In genomic region chr6:2633763-2634150, GRCh38 we compare ENCODE assay signal across 8 cellular contexts.
DNase-seq lines count a peak whose midpoint lies in the region; ATAC-seq and TF ChIP-seq lines count a peak whose summit lies in the region.

No MANE protein-coding gene starts in this region.

- no peak for DNase-seq in T-helper 2 cell treated with Interferon-gamma antibody and Interleukin-4, amounts not matched to agents 5 μg/mL and 100 μg/mL, for 36 hours (ENCODE audit: low spot score)
- DNase-seq in T-helper 2 cell (no peak), mammary epithelial cell (no peak), medulla oblongata (ENCODE audit: extremely low spot score) (peak; percentile 11), testis (no peak), DMS153 treated with DMSO at 0.1 percent for 48 hours (lab: John Stamatoyannopoulos, UW; ENCODE audit: unreplicated experiment) (no peak)

- peak overlapping the region in 1 of 3 experiments; percentile 53 for H3K4me3 ChIP-seq in mammary epithelial cell (replicated peaks in 1 of 3; ENCODE audit: insufficient read depth in 1 of 3, low read depth in 2 of 3, low read length in 3 of 3)
- peak overlapping the region; percentile 66 to 73 for H3K4me3 ChIP-seq in testis

- H3K27ac ChIP-seq in mammary epithelial cell (ENCODE audit: insufficient read depth, low read depth, low read length): peak overlapping the region; percentile 55
- peak overlapping the region; percentile 87 for H3K27ac ChIP-seq in testis

- H3K79me2 ChIP-seq in mammary epithelial cell (ENCODE audit: insufficient read depth, low read length): no peaks in the 10 kb centered on the region

- H3K27me3 Mint-ChIP-seq in T-helper 2 cell treated with Interferon-gamma antibody and Interleukin-4, amounts not matched to agents 5 μg/mL and 100 μg/mL, for 36 hours (ENCODE audit: low read depth): peaks cover 26% of the 10 kb centered on the region

- H3K9me3 ChIP-seq in mammary epithelial cell (replicated peaks; ENCODE audit: insufficient read depth, low read length) (no peaks in the 10 kb centered on the region), testis (no peaks in the 10 kb centered on the region)

- H3K4me1 ChIP-seq in mammary epithelial cell (ENCODE audit: insufficient read depth, low read length): peaks cover 30% of the 10 kb centered on the region
- peaks cover 12% of the 10 kb centered on the region for H3K4me1 ChIP-seq in testis

- ATAC-seq in GM21367 (IDR thresholded peaks at IDR 0.05; ENCODE audit: unreplicated experiment) (no peak), GM19467 (IDR thresholded peaks at IDR 0.05; ENCODE audit: unreplicated experiment) (no peak)

- no peak for TF ChIP-seq CTCF in mammary epithelial cell (conservative IDR thresholded peaks at IDR 0.05 in 1 of 2, IDR thresholded peaks at IDR 0.05 in 1 of 2; ENCODE audit: extremely low read depth in 1 of 2, insufficient read depth in 1 of 2, low read depth in 1 of 2, low read length in 2 of 2)
- TF ChIP-seq CTCF in testis (IDR thresholded peaks at IDR 0.05): no peak

- peak overlapping the region; percentile 88 for H2AFZ ChIP-seq in mammary epithelial cell (ENCODE audit: low read depth, low read length)

- in situ Hi-C loops in mammary epithelial cell (cut with MboI; ENCODE audit: low sequenced_read_pairs in 2 of 2): loop anchor here in 1 of 2 donors (10.0 to 25.0 kb wide), 4 partner anchors 179 to 1046 kb away; no protein-coding TSS in a partner anchor

- no peaks in the 10 kb centered on the region for H3K9me3 Mint-ChIP-seq in T-helper 2 cell treated with Interferon-gamma antibody and Interleukin-4, amounts not matched to agents 5 μg/mL and 100 μg/mL, for 36 hours

- no peaks in the 10 kb centered on the region for H3K27me3 ChIP-seq in mammary epithelial cell (ENCODE audit: insufficient read depth, low read length)
- H3K27me3 ChIP-seq in testis: no peaks in the 10 kb centered on the region

- dilution Hi-C loops in mammary epithelial cell (cut with HindIII; ENCODE audit: low sequenced_read_pairs): no loop called here

- H3K4me1 Mint-ChIP-seq in T-helper 2 cell treated with Interferon-gamma antibody and Interleukin-4, amounts not matched to agents 5 μg/mL and 100 μg/mL, for 36 hours (ENCODE audit: low read depth): peaks cover 4% of the 10 kb centered on the region

- TF ChIP-seq POLR2A in testis (IDR thresholded peaks at IDR 0.05): no peak

- CTCF ChIA-PET in mammary epithelial cell (lab: Charles Lee; ENCODE audit: low non-redundant PET): interaction anchor here (0.6 to 0.9 kb wide), 4 partner anchors 159 to 1034 kb away, joined by 3 to 6 read pairs (median 4); no protein-coding TSS in a partner anchor

- no peaks in the 10 kb centered on the region for H3K36me3 Mint-ChIP-seq in T-helper 2 cell treated with Interferon-gamma antibody and Interleukin-4, amounts not matched to agents 5 μg/mL and 100 μg/mL, for 36 hours (ENCODE audit: low read depth)

- WGBS in mammary epithelial cell (ENCODE audit: low coverage, missing lambda C conversion rate): 87% methylated on average over 11 of the region's 15 CpGs
- 18% methylated on average over 15 of the region's 15 CpGs for WGBS in testis, 2 donors

- intact Hi-C loops in mammary epithelial cell (cut with micrococcal nuclease): loop anchor here (1.0 to 10.0 kb wide), 13 partner anchors 62 to 1037 kb away; partner anchors contain the start of genes FOXC1 and GMDS
- intact Hi-C loops in testis (cut with DNase I; ENCODE audit: low total_unique reads): loop anchor here (10.0 kb wide), 1 partner anchor 1039 kb away; no protein-coding TSS in a partner anchor

- H3K36me3 ChIP-seq in mammary epithelial cell (ENCODE audit: insufficient read depth, low read length) (no peaks in the 10 kb centered on the region), testis (ENCODE audit: low read depth, missing control alignments) (no peaks in the 10 kb centered on the region)

- peak overlapping the region; percentile 43 for H3K4me3 Mint-ChIP-seq in T-helper 2 cell treated with Interferon-gamma antibody and Interleukin-4, amounts not matched to agents 5 μg/mL and 100 μg/mL, for 36 hours

- H3K4me2 ChIP-seq in mammary epithelial cell (ENCODE audit: insufficient read depth, low read depth, low read length): peak overlapping the region; percentile 83

- H3K9ac ChIP-seq in mammary epithelial cell (ENCODE audit: insufficient read depth, low read length): no peak overlapping the region

- no TSS peak for BruUV-seq in mammary epithelial cell (replicated peaks; lab: Mats Ljungman, UMichigan)

- H4K20me1 ChIP-seq in mammary epithelial cell (ENCODE audit: insufficient read depth, low read length): no peaks in the 10 kb centered on the region

- no peak overlapping the region for H3K27ac Mint-ChIP-seq in T-helper 2 cell treated with Interferon-gamma antibody and Interleukin-4, amounts not matched to agents 5 μg/mL and 100 μg/mL, for 36 hours
